In the genomic region with DNA sequence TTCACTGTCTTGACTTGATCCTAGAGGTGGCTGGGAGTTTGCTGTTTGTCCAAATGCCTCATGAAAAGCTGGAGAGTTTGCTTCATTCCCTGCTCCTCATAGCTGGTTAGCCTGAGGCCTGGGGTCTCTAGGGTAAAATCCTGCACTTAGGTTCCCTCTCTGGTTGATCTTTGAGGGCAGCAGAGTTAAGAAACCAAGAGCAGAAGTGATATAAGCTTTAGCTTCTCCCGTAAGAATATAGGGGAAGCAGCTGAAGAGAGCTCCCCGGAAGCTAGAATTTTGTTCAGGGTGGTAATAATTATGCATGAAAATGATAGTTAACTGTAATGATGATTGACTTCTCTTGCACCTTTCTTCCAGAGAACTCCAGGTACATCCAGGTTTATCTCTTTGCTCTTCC, we compare ENCODE assay signal across 8 cellular contexts. TPM values are rescaled to one million over a fixed set of nuclear protein-coding genes. Genes with fewer than 3 reads are reported as not detected.
A peak's percentile ranks its signal among the peaks of the same experiment; 100 is the strongest.
DNase-seq lines count a peak whose midpoint lies in the region; ATAC-seq and TF ChIP-seq lines count a peak whose summit lies in the region.

No MANE protein-coding gene starts in this region.

- intact Hi-C loops in prostate gland (cut with DNase I): loop anchor here (10.0 kb wide), 1 partner anchor 125 kb away; a partner anchor contains a TSS

- peaks cover 0 to 30% (median 0%) of the 10 kb centered on the region in 3 donors for H3K36me3 ChIP-seq in Peyer's patch
- H3K36me3 ChIP-seq in prostate gland: no peaks in the 10 kb centered on the region

- TF ChIP-seq CTCF in GM12864 (IDR thresholded peaks at IDR 0.05; ENCODE audit: low read depth, low read length, missing control alignments) (no peak), Peyer's patch (IDR thresholded peaks at IDR 0.05) (no peak), epithelial cell of proximal tubule (conservative IDR thresholded peaks at IDR 0.05; ENCODE audit: low read depth, low read length) (no peak), prostate gland (IDR thresholded peaks at IDR 0.05) (no peak)

- TF ChIP-seq POLR2A in Peyer's patch (IDR thresholded peaks at IDR 0.05) (no peak), prostate gland (IDR thresholded peaks at IDR 0.05) (no peak)

- DNase-seq in GM12864 (ENCODE audit: low read depth): no peak
- DNase-seq in Peyer's patch: no peak
- DNase-seq in epithelial cell of proximal tubule (ENCODE audit: low read depth): no peak
- no peak for DNase-seq in prostate gland (ENCODE audit: low spot score)
- no peak for DNase-seq in hepatic stellate cell (ENCODE audit: low spot score)
- DNase-seq in OCI-M2 (lab: John Stamatoyannopoulos, UW; ENCODE audit: unreplicated experiment): no peak
- no peak for DNase-seq in stimulated activated CD4-positive, alpha-beta T cell treated with anti-CD3 and anti-CD28 coated beads, Interleukin-4, amount 100 ng/mL, for 1 hour

- no peaks in the 10 kb centered on the region for H3K9me3 ChIP-seq in Peyer's patch
- no peaks in the 10 kb centered on the region for H3K9me3 ChIP-seq in prostate gland

- H3K4me1 ChIP-seq in Peyer's patch: peaks cover 0 to 20% (median 0%) of the 10 kb centered on the region in 4 donors
- peaks cover 5% of the 10 kb centered on the region for H3K4me1 ChIP-seq in prostate gland (replicated peaks)

- H3K27me3 ChIP-seq in Peyer's patch (no peaks in the 10 kb centered on the region), prostate gland (replicated peaks; ENCODE audit: insufficient read depth) (no peaks in the 10 kb centered on the region)

- no peak for ATAC-seq in GM18511 (IDR thresholded peaks at IDR 0.05; ENCODE audit: unreplicated experiment)

- 29% methylated on average over 2 of the region's 2 CpGs for WGBS in prostate gland

- H3K27ac ChIP-seq in Peyer's patch (peak overlapping the region in 3 of 4 donors; percentile 86 to 92 (median 88)), prostate gland (peak overlapping the region; percentile 98)

- H3K4me3 ChIP-seq in GM12864 (ENCODE audit: low read depth, low read length): peak overlapping the region; percentile 73
- H3K4me3 ChIP-seq in Peyer's patch: peak overlapping the region in 3 of 4 donors; percentile 80 to 91 (median 83)
- H3K4me3 ChIP-seq in epithelial cell of proximal tubule (ENCODE audit: low read depth, low read length): peak overlapping the region; percentile 88
- H3K4me3 ChIP-seq in prostate gland: peak overlapping the region; percentile 73 to 94

RNA-seq across cellular contexts. Expression of a gene that starts 1.4 kb away (rescaled TPM):
- total RNA-seq in Peyer's patch (10 to 100 TPM; 19.1 to 22.1 (median 20.7) TPM), epithelial cell of proximal tubule (13.7 and 34.7 TPM in 2 replicates), prostate gland (10 to 100 TPM; 32.9 to 81.0 TPM)

RNA-seq across cellular contexts. Expression of a gene that starts 7.9 kb away (rescaled TPM):
- 1 to 10 TPM in 1 of 4 donors, under 1 TPM in 3; 0.88 to 4.1 (median 0.94) TPM for total RNA-seq in Peyer's patch
- total RNA-seq in epithelial cell of proximal tubule: 14.2 and 17.6 TPM in 2 replicates
- total RNA-seq in prostate gland: 1 to 10 TPM in 1 of 2 donors, under 1 TPM in 1; 0.14 to 3.2 TPM

RNA-seq across cellular contexts. Expression of a gene that starts 13.0 kb away (rescaled TPM):
- 10 to 100 TPM; 55.3 to 85.2 (median 68.1) TPM for total RNA-seq in Peyer's patch
- 27.6 and 40.2 TPM in 2 replicates for total RNA-seq in epithelial cell of proximal tubule
- total RNA-seq in prostate gland: 10 to 100 TPM; 61.2 to 85.1 TPM
